ENCODE assay signal across 10 cellular contexts in genomic region chr3:123072564-123072963, GRCh38.
"Had no signal": no experiment of that assay in that cellular context is flagged by ENCODE, and none has a peak within 500 bp of the region (broad histone marks: within the 10 kb centered on the region; RNA-seq: fewer than 3 reads in every experiment).

No MANE protein-coding gene starts in this region.

- H3K4me1 ChIP-seq: uterus had no signal

- H3K27ac ChIP-seq: left lung, pancreas, uterus had no signal

- ATAC-seq: activated CD4-positive, CD25-positive, alpha-beta regulatory T cell treated with anti-CD3 and anti-CD28 coated beads, Interleukin-2, amount 50 U/mL, for 24 hours; left lung had no signal

- DNase-seq: activated CD4-positive, alpha-beta T cell treated with anti-CD3 and anti-CD28 coated beads, Interleukin-2, amount 50 U/mL, for 1 hour; activated naive CD4-positive, alpha-beta T cell treated with anti-CD3 and anti-CD28 coated beads, Interleukin-2, amount 50 U/mL, for 16 hours; activated T-cell treated with anti-CD3 and anti-CD28 coated beads, Interleukin-2, amount 50 U/mL, for 1 hour; left lung; mammary epithelial cell; stimulated activated CD4-positive, alpha-beta T cell treated with anti-CD3 and anti-CD28 coated beads, Interleukin-1b, Interleukin-23, amount 100 ng/mL, for 48 hours; T-helper 9 cell; uterus had no signal

- H3K27me3 ChIP-seq: left lung, pancreas, uterus had no signal

- H3K9me3 ChIP-seq: left lung, pancreas, uterus had no signal

- H3K4me3 ChIP-seq: left lung, pancreas, uterus had no signal

- H3K36me3 ChIP-seq: left lung, pancreas, uterus had no signal
